ENCODE assay signal across 1 cellular context in genomic region chr19:39845172-39845571, GRCh38.
TF ChIP-seq lines count a peak whose summit lies in the region.

No MANE protein-coding gene starts in this region.

TF ChIP-seq in IMR-90, 13 proteins besides CTCF, POLR2A, EP300 and RAD21 (continued from another document):
- TF ChIP-seq MXI1 (IDR thresholded peaks at IDR 0.05; ENCODE audit: borderline replicate concordance, low read depth, low read length): no peak
